8 cellular contexts compared by ENCODE assay signal in genomic region chr2:64525323-64525625, GRCh38. TPM values are rescaled to one million over a fixed set of nuclear protein-coding genes. Genes with fewer than 3 reads are reported as not detected.
DNase-seq lines count a peak whose midpoint lies in the region; ATAC-seq lines count a peak whose summit lies in the region.

No MANE protein-coding gene starts in this region.

- ATAC-seq in activated CD4-positive, CD25-positive, alpha-beta regulatory T cell treated with anti-CD3 and anti-CD28 coated beads, Interleukin-2, amount 50 U/mL, for 24 hours, result peak; percentile 5 to 10
- no peak for ATAC-seq in GM18519 (IDR thresholded peaks at IDR 0.05; ENCODE audit: low FRiP score, unreplicated experiment)

- no peaks in the 10 kb centered on the region for H3K9me3 ChIP-seq in iPS-18c (ENCODE audit: control insufficient read depth, insufficient read depth, low read length)

- peak overlapping the region; percentile 91 for H3K4me3 ChIP-seq in iPS-18c (ENCODE audit: insufficient read depth, low read depth, low read length)

- no peak for DNase-seq in activated CD4-positive, CD25-positive, alpha-beta regulatory T cell (lab: John Stamatoyannopoulos, UW)
- DNase-seq in M059J (ENCODE audit: low read depth) (peak; percentile 29), NCI-H1436 treated with DMSO at 0.1 percent for 48 hours (lab: John Stamatoyannopoulos, UW) (no peak)
- DNase-seq in activated naive CD4-positive, alpha-beta T cell treated with anti-CD3 and anti-CD28 coated beads, Interleukin-2, amount 50 U/mL, for 16 hours, result peak; percentile 44
- peak; percentile 17 to 51 for DNase-seq in stimulated activated CD4-positive, alpha-beta T cell treated with anti-CD3 and anti-CD28 coated beads, Interleukin-2, amount 100 ng/mL, for 24 hours

RNA-seq across cellular contexts. Expression of gene AFTPH, which starts 1.1 kb away (rescaled TPM):
- total RNA-seq in M059J (2014; rRNA removed; shearing (Covaris generic)), result 18.4 and 19.0 TPM in 2 replicates

Comparison
In these comparisons a context has a peak if more than half of its experiments do, and no peak if none do; other contexts are left out.
1. DNase-seq: peak in M059J (single experiment), activated naive CD4-positive, alpha-beta T cell treated with anti-CD3 and anti-CD28 coated beads, Interleukin-2, amount 50 U/mL, for 16 hours (single experiment) and stimulated activated CD4-positive, alpha-beta T cell treated with anti-CD3 and anti-CD28 coated beads, Interleukin-2, amount 100 ng/mL, for 24 hours (2 of 2); none in activated CD4-positive, CD25-positive, alpha-beta regulatory T cell (0 of 4) and NCI-H1436 treated with DMSO at 0.1 percent for 48 hours (single experiment).